20 cellular contexts compared by ENCODE assay signal in the genomic region with DNA sequence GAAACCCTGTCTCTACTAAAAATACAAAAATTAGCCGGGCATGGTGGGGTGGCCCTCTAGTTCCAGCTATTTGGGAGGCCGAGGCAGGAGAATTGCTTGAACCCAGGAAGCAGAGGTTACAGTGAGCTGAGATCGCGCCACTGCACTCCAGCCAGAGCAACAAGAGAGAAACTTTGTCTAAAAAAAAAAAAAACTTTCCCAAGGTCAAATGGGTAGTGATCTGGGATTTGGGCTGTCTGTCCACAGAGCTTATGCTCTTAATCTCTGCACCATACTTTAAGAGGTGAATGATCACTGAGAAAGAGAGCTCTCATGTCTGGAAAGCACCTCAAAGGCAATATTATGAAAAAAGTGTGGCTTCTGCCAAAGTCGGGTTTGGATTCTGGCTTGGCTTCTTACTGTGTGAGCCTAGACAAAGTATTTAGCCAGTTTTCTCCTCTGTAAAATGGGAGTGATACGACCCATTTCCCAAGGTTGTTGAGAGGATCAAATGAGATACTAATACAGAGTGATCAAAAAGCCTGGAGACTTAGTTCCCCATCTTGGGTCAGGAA. TPM values are rescaled to one million over a fixed set of nuclear protein-coding genes. Genes with fewer than 3 reads are reported as not detected.
DNase-seq lines count a peak whose midpoint lies in the region; ATAC-seq and TF ChIP-seq lines count a peak whose summit lies in the region.
"Had no signal": no experiment of that assay in that cellular context is flagged by ENCODE, and none has a peak within 500 bp of the region (broad histone marks: within the 10 kb centered on the region; RNA-seq: fewer than 3 reads in every experiment).

No MANE protein-coding gene starts in this region.

- peak overlapping the region; percentile 65 to 94 (median 75) for H3K27ac Mint-ChIP-seq in CD8-positive, alpha-beta memory T cell
- H3K27ac Mint-ChIP-seq: activated naive CD8-positive, alpha-beta T cell treated with anti-CD3 and anti-CD28 coated beads for 36 hours; B cell; brain had no signal

- TF ChIP-seq POLR2A in esophagus muscularis mucosa (IDR thresholded peaks at IDR 0.05; ENCODE audit: low read depth) (no peak), sigmoid colon (IDR thresholded peaks at IDR 0.05) (no peak)

- no peak overlapping the region for H3K9ac ChIP-seq in PC-3 (ENCODE audit: low read length)
- H3K9ac ChIP-seq: GM23248 had no signal

- no peak for ATAC-seq in PC-3
- ATAC-seq in GM21723 (IDR thresholded peaks at IDR 0.05; ENCODE audit: unreplicated experiment) = no peak
- ATAC-seq: gastrocnemius medialis had no signal

- 74% methylated on average over 6 of the region's 6 CpGs for WGBS in esophagus muscularis mucosa
- 73 to 87% methylated on average over 6 of the region's 6 CpGs for WGBS in sigmoid colon, 2 donors

- peaks cover 54% of the 10 kb centered on the region for H3K4me1 ChIP-seq in CD8-positive, alpha-beta memory T cell (ENCODE audit: insufficient read depth, low read length)
- H3K4me1 ChIP-seq in PC-3 (ENCODE audit: insufficient read depth, low read length) (peaks cover 50% of the 10 kb centered on the region), esophagus muscularis mucosa (peaks cover 78 to 100% (median 95%) of the 10 kb centered on the region in 4 donors), sigmoid colon (peaks cover 0 to 100% (median 94%) of the 10 kb centered on the region in 4 donors)

- no peak for TF ChIP-seq EP300 in esophagus muscularis mucosa (IDR thresholded peaks at IDR 0.05)
- TF ChIP-seq EP300 in sigmoid colon (IDR thresholded peaks at IDR 0.05) = no peak

- no peak for DNase-seq in CD8-positive, alpha-beta memory T cell
- DNase-seq in PC-3 (no peak), esophagus muscularis mucosa (ENCODE audit: extremely low spot score) (no peak), sigmoid colon (no peak), foreskin melanocyte (no peak)
- no peak for DNase-seq in activated CD4-positive, CD25-positive, alpha-beta regulatory T cell (lab: John Stamatoyannopoulos, UW)
- DNase-seq: activated CD4-positive, alpha-beta T cell treated with anti-CD3 and anti-CD28 coated beads for 48 hours; activated naive CD8-positive, alpha-beta T cell treated with anti-CD3 and anti-CD28 coated beads for 36 hours; activated T-cell treated with anti-CD3 and anti-CD28 coated beads, Interleukin-2, amount 50 U/mL, for 48 hours; cortex of kidney; GM23248; Kasumi-1; NCI-H1092; NCI-H2081 treated with DMSO at 0.1 percent for 48 hours; NCI-H510A treated with DMSO at 0.1 percent for 48 hours had no signal

- H3K4me3 ChIP-seq in CD8-positive, alpha-beta memory T cell (ENCODE audit: low read length) = no peak overlapping the region
- H3K4me3 ChIP-seq in PC-3 (ENCODE audit: low read length) (no peak overlapping the region), esophagus muscularis mucosa (no peak overlapping the region), sigmoid colon (no peak overlapping the region)
- H3K4me3 ChIP-seq: gastrocnemius medialis, GM23248 had no signal

- H3K27ac ChIP-seq in CD8-positive, alpha-beta memory T cell (ENCODE audit: low read depth, low read length) = no peak overlapping the region
- H3K27ac ChIP-seq in PC-3 (ENCODE audit: low read length) (peak overlapping the region; percentile 95), esophagus muscularis mucosa (replicated peaks in 1 of 4) (peak overlapping the region; percentile 81 to 95 (median 91)), sigmoid colon (peak overlapping the region; percentile 83 to 98 (median 88))
- H3K27ac ChIP-seq: GM23248, neutrophil had no signal

- H3K79me2 ChIP-seq in PC-3 (ENCODE audit: low read length) = peaks cover 43% of the 10 kb centered on the region

- CTCF ChIA-PET in CD8-positive, alpha-beta memory T cell (lab: Charles Lee) = interaction anchor here (1.4 to 3.2 kb wide), 4 partner anchors 8 to 67 kb away, joined by 3 to 17 read pairs (median 4); a partner anchor contains a TSS
- CTCF ChIA-PET in PC-3 (lab: Charles Lee) = no interaction called here

- no peaks in the 10 kb centered on the region for H3K27me3 Mint-ChIP-seq in CD8-positive, alpha-beta memory T cell
- H3K27me3 Mint-ChIP-seq: activated naive CD8-positive, alpha-beta T cell treated with anti-CD3 and anti-CD28 coated beads for 36 hours; B cell; brain had no signal

- H3K4me2 ChIP-seq in PC-3 (ENCODE audit: low read length) = peak overlapping the region; percentile 0; the same call in 1 of the 2 replicates

- no peak overlapping the region for H2AFZ ChIP-seq in PC-3 (ENCODE audit: low read length)
- H2AFZ ChIP-seq: GM23248 had no signal

- POLR2A ChIA-PET in CD8-positive, alpha-beta memory T cell (lab: Charles Lee) = no interaction called here
- POLR2A ChIA-PET in PC-3 (lab: Charles Lee; ENCODE audit: unreplicated experiment) = interaction anchor here (0.6 to 0.7 kb wide), 3 partner anchors 33 to 152 kb away, joined by 3 to 18 read pairs (median 4); no protein-coding TSS in a partner anchor

- H3K9me2 ChIP-seq in PC-3 (replicated peaks; ENCODE audit: low read length) = no peaks in the 10 kb centered on the region

- H3K4me1 Mint-ChIP-seq in CD8-positive, alpha-beta memory T cell = peaks cover 64 to 71% (median 70%) of the 10 kb centered on the region in 3 donors
- H3K4me1 Mint-ChIP-seq: B cell had no signal

- BruUV-seq in PC-3 (replicated peaks; lab: Mats Ljungman, UMichigan) = no TSS peak

- H3K36me3 Mint-ChIP-seq in CD8-positive, alpha-beta memory T cell = peaks cover 0 to 19% (median 8%) of the 10 kb centered on the region in 3 donors
- H3K36me3 Mint-ChIP-seq: activated naive CD8-positive, alpha-beta T cell treated with anti-CD3 and anti-CD28 coated beads for 36 hours had no signal

- H3K36me3 ChIP-seq in CD8-positive, alpha-beta memory T cell (ENCODE audit: insufficient read depth, low read length) = no peaks in the 10 kb centered on the region
- no peaks in the 10 kb centered on the region for H3K36me3 ChIP-seq in PC-3 (ENCODE audit: low read depth, low read length)
- H3K36me3 ChIP-seq in esophagus muscularis mucosa = peaks cover 0 to 10% (median 0%) of the 10 kb centered on the region in 4 donors
- no peaks in the 10 kb centered on the region for H3K36me3 ChIP-seq in sigmoid colon
- H3K36me3 ChIP-seq: gastrocnemius medialis, neutrophil had no signal

- no peaks in the 10 kb centered on the region for H3K27me3 ChIP-seq in CD8-positive, alpha-beta memory T cell (ENCODE audit: insufficient read depth, low read length, poor library complexity, severe bottlenecking)
- H3K27me3 ChIP-seq in PC-3 (ENCODE audit: low read length) = no peaks in the 10 kb centered on the region
- H3K27me3 ChIP-seq in esophagus muscularis mucosa = no peaks in the 10 kb centered on the region
- no peaks in the 10 kb centered on the region for H3K27me3 ChIP-seq in sigmoid colon
- H3K27me3 ChIP-seq: gastrocnemius medialis, neutrophil had no signal

- intact Hi-C loops in PC-3 (cut with micrococcal nuclease) = no loop called here
- intact Hi-C loops in esophagus muscularis mucosa (cut with DNase I) = no loop called here
- intact Hi-C loops in sigmoid colon (cut with DNase I) = no loop called here

- H3K4me3 Mint-ChIP-seq in CD8-positive, alpha-beta memory T cell = peak overlapping the region in 2 of 7 donors; percentile 3 to 55
- H3K4me3 Mint-ChIP-seq: activated naive CD8-positive, alpha-beta T cell treated with anti-CD3 and anti-CD28 coated beads for 36 hours; B cell; brain had no signal

- H4K20me1 ChIP-seq in PC-3 (ENCODE audit: low read length) = no peaks in the 10 kb centered on the region

- no peaks in the 10 kb centered on the region for H3K9me3 ChIP-seq in CD8-positive, alpha-beta memory T cell (ENCODE audit: low read length)
- no peaks in the 10 kb centered on the region for H3K9me3 ChIP-seq in PC-3 (ENCODE audit: low read length)
- no peaks in the 10 kb centered on the region for H3K9me3 ChIP-seq in esophagus muscularis mucosa
- H3K9me3 ChIP-seq in sigmoid colon = no peaks in the 10 kb centered on the region
- H3K9me3 ChIP-seq: gastrocnemius medialis, neutrophil had no signal

- peaks cover 11% of the 10 kb centered on the region for H3F3A ChIP-seq in PC-3 (ENCODE audit: low read length, unreplicated experiment)

- peaks cover 0 to 2% (median 0%) of the 10 kb centered on the region in 5 donors for H3K9me3 Mint-ChIP-seq in CD8-positive, alpha-beta memory T cell
- H3K9me3 Mint-ChIP-seq: activated naive CD8-positive, alpha-beta T cell treated with anti-CD3 and anti-CD28 coated beads for 36 hours; brain had no signal

- TF ChIP-seq CTCF in PC-3 (conservative IDR thresholded peaks at IDR 0.05; ENCODE audit: low read depth, low read length) (no peak), esophagus muscularis mucosa (IDR thresholded peaks at IDR 0.05) (no peak), sigmoid colon (IDR thresholded peaks at IDR 0.05) (no peak)

RNA-seq across cellular contexts. Expression of a gene that starts 34.4 kb away (rescaled TPM):
- total RNA-seq in CD8-positive, alpha-beta memory T cell = 10 to 100 TPM; 26.8 to 28.9 TPM
- 37.7 TPM for polyA plus RNA-seq in CD8-positive, alpha-beta memory T cell
- total RNA-seq in PC-3 (2014; rRNA removed) = 32.7 and 49.5 TPM in 2 replicates
- total RNA-seq in esophagus muscularis mucosa = 100 to 1,000 TPM; 177 to 395 (median 260) TPM
- 100 to 1,000 TPM; 229 to 595 (median 347) TPM for total RNA-seq in sigmoid colon
- polyA plus RNA-seq in sigmoid colon = 10 to 100 TPM in 1 of 3 donors, 1 to 10 TPM in 2; 1.6 to 34.5 (median 4.2) TPM
